In the genomic region with DNA sequence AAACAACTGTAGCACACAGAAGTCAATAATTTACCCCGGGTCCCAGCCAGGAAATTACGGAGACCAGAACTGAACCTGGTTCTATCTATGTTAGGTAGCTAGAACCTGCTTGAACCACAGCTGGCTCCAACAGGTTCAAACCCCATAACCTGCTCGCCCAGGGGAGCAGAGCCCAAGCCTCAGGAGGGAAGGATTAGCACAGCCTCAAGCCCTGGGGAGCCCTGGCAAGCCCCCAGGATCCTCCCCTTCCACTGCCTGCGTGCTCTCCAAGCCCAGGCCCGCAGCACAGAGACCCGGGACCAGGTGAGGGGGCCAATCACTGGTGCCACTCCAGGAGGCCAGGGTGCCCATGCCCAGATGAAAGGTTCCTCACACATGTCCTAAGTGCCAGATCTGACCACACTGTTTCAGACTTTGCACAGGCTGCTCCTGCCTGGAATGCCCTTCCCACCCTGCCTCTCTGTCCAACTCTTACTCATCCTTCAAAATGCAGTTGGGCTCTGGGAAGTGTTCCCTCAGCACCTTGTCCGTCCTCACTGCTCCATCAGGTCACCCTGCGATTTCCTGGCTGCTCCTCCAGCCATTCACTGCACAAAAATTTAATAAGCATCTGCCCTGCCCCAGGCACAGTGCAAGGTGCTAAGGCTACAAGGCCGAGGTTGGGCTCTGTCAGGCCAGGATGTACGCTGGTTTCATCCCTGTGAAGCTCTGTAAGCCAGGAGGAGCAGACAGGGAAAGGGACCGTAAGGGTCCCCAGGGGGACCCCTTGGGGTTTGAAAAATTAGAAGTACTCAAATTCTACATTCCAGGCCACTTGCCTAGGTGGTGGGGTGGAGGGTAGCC, we compare ENCODE assay signal across 15 cellular contexts. TPM values are rescaled to one million over a fixed set of nuclear protein-coding genes. Genes with fewer than 3 reads are reported as not detected.
DNase-seq lines count a peak whose midpoint lies in the region; ATAC-seq and TF ChIP-seq lines count a peak whose summit lies in the region.
"Had no signal": no experiment of that assay in that cellular context is flagged by ENCODE, and none has a peak within 500 bp of the region (broad histone marks: within the 10 kb centered on the region; RNA-seq: fewer than 3 reads in every experiment).

No MANE protein-coding gene starts in this region.

- TF ChIP-seq POLR2A in uterus (IDR thresholded peaks at IDR 0.05) (no peak), lower leg skin (IDR thresholded peaks at IDR 0.05) (no peak)

- TF ChIP-seq CTCF in endodermal cell (conservative IDR thresholded peaks at IDR 0.05) (no peak), uterus (IDR thresholded peaks at IDR 0.05) (no peak), lower leg skin (IDR thresholded peaks at IDR 0.05) (no peak)

- H3K4me1 ChIP-seq in endodermal cell (ENCODE audit: control insufficient read depth, insufficient read depth, low read length) (peaks cover 14% of the 10 kb centered on the region), uterus (peaks cover 0 to 11% of the 10 kb centered on the region in 2 donors)

- no peak for DNase-seq in stimulated activated naive CD8-positive, alpha-beta T cell treated with anti-CD3 and anti-CD28 coated beads, Interleukin-15, amount 100 ng/mL, for 72 hours
- DNase-seq in stimulated activated naive CD8-positive, alpha-beta T cell treated with anti-CD3 and anti-CD28 coated beads, Interleukin-15, Interleukin-2, amounts not matched to agents 100 U/mL and 50 U/mL, for 24 hours, result no peak
- DNase-seq in endodermal cell, result no peak
- peak; percentile 52 for DNase-seq in mucosa of gallbladder (ENCODE audit: low spot score)
- no peak for DNase-seq in uterus
- no peak for DNase-seq in DMS 273 treated with DMSO at 0.1 percent for 48 hours (lab: John Stamatoyannopoulos, UW)
- no peak for DNase-seq in lower leg skin (ENCODE audit: low spot score in 2 of 2)
- no peak for DNase-seq in activated CD4-positive, CD25-positive, alpha-beta regulatory T cell (lab: John Stamatoyannopoulos, UW)
- DNase-seq: amniotic stem cell; effector CD4-positive, alpha-beta T cell; stimulated activated CD4-positive, alpha-beta T cell treated with anti-CD3 and anti-CD28 coated beads, Interleukin-15, amount 100 ng/mL, for 24 hours had no signal

- H3K27ac Mint-ChIP-seq in stimulated activated naive CD8-positive, alpha-beta T cell treated with anti-CD3 and anti-CD28 coated beads, Interleukin-15, amount 100 ng/mL, for 72 hours, result peak overlapping the region; percentile 17 to 46
- peak overlapping the region; percentile 83 for H3K27ac Mint-ChIP-seq in endodermal cell

- peaks cover 25% of the 10 kb centered on the region for H3K36me3 Mint-ChIP-seq in endodermal cell (ENCODE audit: low read depth)

- H3K27ac ChIP-seq in endodermal cell (ENCODE audit: low read depth, low read length) (no peak overlapping the region), uterus (peak overlapping the region; percentile 52 to 58)
- H3K27ac ChIP-seq: vagina had no signal

- H3K4me3 ChIP-seq in endodermal cell (ENCODE audit: low read length) (no peak overlapping the region), uterus (no peak overlapping the region), lower leg skin (ENCODE audit: low read depth, poor library complexity, severe bottlenecking) (no peak overlapping the region)
- H3K4me3 ChIP-seq: ovary, vagina had no signal

- H3K27me3 Mint-ChIP-seq in stimulated activated naive CD8-positive, alpha-beta T cell treated with anti-CD3 and anti-CD28 coated beads, Interleukin-15, amount 100 ng/mL, for 72 hours, result no peaks in the 10 kb centered on the region
- H3K27me3 Mint-ChIP-seq in endodermal cell (ENCODE audit: insufficient read depth), result no peaks in the 10 kb centered on the region

- no peak overlapping the region for H3K4me3 Mint-ChIP-seq in stimulated activated naive CD8-positive, alpha-beta T cell treated with anti-CD3 and anti-CD28 coated beads, Interleukin-15, amount 100 ng/mL, for 72 hours
- H3K4me3 Mint-ChIP-seq in endodermal cell, result no peak overlapping the region

- H3K9me3 ChIP-seq in endodermal cell (ENCODE audit: control insufficient read depth, low read length) (no peaks in the 10 kb centered on the region), uterus (no peaks in the 10 kb centered on the region)
- H3K9me3 ChIP-seq: ovary, vagina had no signal

- 92 to 93% methylated on average over 7 to 11 of the region's 11 CpGs for WGBS in endodermal cell (ENCODE audit: insufficient coverage in 1 of 2, insufficient read length in 1 of 2), 2 experiments
- 58 to 66% methylated on average over 9 to 10 of the region's 11 CpGs for WGBS in lower leg skin, 2 donors

- H3K9me3 Mint-ChIP-seq in stimulated activated naive CD8-positive, alpha-beta T cell treated with anti-CD3 and anti-CD28 coated beads, Interleukin-15, amount 100 ng/mL, for 72 hours, result no peaks in the 10 kb centered on the region
- no peaks in the 10 kb centered on the region for H3K9me3 Mint-ChIP-seq in endodermal cell

- H3K36me3 ChIP-seq in endodermal cell (ENCODE audit: control insufficient read depth, insufficient read depth, low read length) (peaks cover 41% of the 10 kb centered on the region), uterus (no peaks in the 10 kb centered on the region)
- H3K36me3 ChIP-seq: ovary, vagina had no signal

- peaks cover 77% of the 10 kb centered on the region for H3K4me1 Mint-ChIP-seq in stimulated activated naive CD8-positive, alpha-beta T cell treated with anti-CD3 and anti-CD28 coated beads, Interleukin-15, amount 100 ng/mL, for 72 hours
- peaks cover 63% of the 10 kb centered on the region for H3K4me1 Mint-ChIP-seq in endodermal cell

- no peak overlapping the region for H3K9ac ChIP-seq in endodermal cell (ENCODE audit: extremely low read depth, low read length, poor library complexity, severe bottlenecking)

- H3K27me3 ChIP-seq in endodermal cell (ENCODE audit: control insufficient read depth, insufficient read depth, low read length, poor library complexity, severe bottlenecking) (no peaks in the 10 kb centered on the region), uterus (no peaks in the 10 kb centered on the region)
- H3K27me3 ChIP-seq: ovary, vagina had no signal

- ATAC-seq in stimulated activated naive CD8-positive, alpha-beta T cell treated with anti-CD3 and anti-CD28 coated beads, Interleukin-15, amount 100 ng/mL, for 72 hours, result no peak
- ATAC-seq in stimulated activated naive CD8-positive, alpha-beta T cell treated with anti-CD3 and anti-CD28 coated beads, Interleukin-15, Interleukin-2, amounts not matched to agents 100 U/mL and 50 U/mL, for 24 hours, result no peak
- ATAC-seq: activated CD4-positive, CD25-positive, alpha-beta regulatory T cell treated with anti-CD3 and anti-CD28 coated beads, Interleukin-2, amount 50 U/mL, for 24 hours; left lobe of liver had no signal

- intact Hi-C loops in uterus (cut with DNase I; ENCODE audit: low total_unique reads) (no loop called here), lower leg skin (cut with DNase I; ENCODE audit: low total_unique reads) (no loop called here)

RNA-seq across cellular contexts. Expression of a gene that starts 32.2 kb away (rescaled TPM):
- total RNA-seq in endodermal cell (100 to 1,000 TPM in 1 of 2 donors, 10 to 100 TPM in 1; 41.7 to 128 TPM), mucosa of gallbladder (57.7 TPM), uterus (10 to 100 TPM; 23.1 to 61.8 (median 44.8) TPM), lower leg skin (100 to 1,000 TPM in 1 of 4 donors, 10 to 100 TPM in 3; 26.3 to 104 (median 29.3) TPM)
- polyA plus RNA-seq in endodermal cell (2013, experiment 1 of 2), result 19.7 TPM
- 23.1 TPM for polyA plus RNA-seq in endodermal cell (2013, experiment 2 of 2)
